1 cellular context compared by ENCODE assay signal in the genomic region with DNA sequence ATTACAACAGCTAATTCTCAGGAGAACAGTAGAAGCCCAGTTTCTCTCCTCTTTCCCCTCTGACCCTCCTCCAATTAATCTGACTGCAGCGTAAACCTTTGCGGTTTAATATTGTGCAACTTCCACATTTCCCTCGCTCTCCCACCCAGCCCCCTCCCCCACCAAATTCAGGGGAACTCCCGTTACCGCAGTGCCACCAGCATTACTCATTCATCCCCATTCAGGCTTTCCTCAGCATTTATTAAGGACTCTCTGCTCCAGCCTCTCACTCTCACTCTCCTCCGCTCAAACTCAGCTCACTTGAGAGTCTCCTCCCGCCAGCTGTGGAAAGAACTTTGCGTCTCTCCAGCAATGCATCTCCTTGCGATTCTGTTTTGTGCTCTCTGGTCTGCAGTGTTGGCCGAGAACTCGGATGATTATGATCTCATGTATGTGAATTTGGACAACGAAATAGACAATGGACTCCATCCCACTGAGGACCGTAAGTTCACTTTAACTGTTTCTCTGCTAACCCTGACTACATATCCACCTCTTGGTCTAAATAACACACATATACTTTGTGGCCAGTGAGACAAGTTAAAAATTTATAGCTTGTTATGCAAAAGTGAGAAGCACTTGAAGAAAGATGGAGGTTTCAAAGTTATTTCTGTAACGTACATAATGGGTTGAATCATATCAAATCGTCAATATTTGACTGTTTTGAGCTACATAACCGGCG.
A peak's percentile ranks its signal among the peaks of the same experiment; 100 is the strongest.
TF ChIP-seq lines count a peak whose summit lies in the region.

A gene (plus strand): TSS at position 268 of the 718 bp plus-strand sequence. CDS start 84 bp downstream, at position 352.

TF ChIP-seq in H1, 55 proteins besides CTCF, POLR2A, EP300 and RAD21 (continued from another document):
- no peak for TF ChIP-seq SRF (IDR thresholded peaks at IDR 0.05; ENCODE audit: low read depth, low read length)
- TF ChIP-seq POLR2AphosphoS5 (IDR thresholded peaks at IDR 0.05; ENCODE audit: low read depth, low read length): peak; percentile 45; the same call in 1 of the 2 replicates
- TF ChIP-seq KDM4A (IDR thresholded peaks at IDR 0.05; ENCODE audit: low read depth, low read length, severe bottlenecking): no peak
- peak; percentile 39; the same call in 1 of the 2 replicates for TF ChIP-seq SP1 (IDR thresholded peaks at IDR 0.05; ENCODE audit: low read depth, low read length)
- peak; percentile 84 for TF ChIP-seq CEBPB (IDR thresholded peaks at IDR 0.05; ENCODE audit: low read depth, low read length)
- TF ChIP-seq KDM1A (IDR thresholded peaks at IDR 0.05; ENCODE audit: borderline replicate concordance, low read length): no peak
